Comparison of ENCODE assay signal across 17 cellular contexts in the genomic region with DNA sequence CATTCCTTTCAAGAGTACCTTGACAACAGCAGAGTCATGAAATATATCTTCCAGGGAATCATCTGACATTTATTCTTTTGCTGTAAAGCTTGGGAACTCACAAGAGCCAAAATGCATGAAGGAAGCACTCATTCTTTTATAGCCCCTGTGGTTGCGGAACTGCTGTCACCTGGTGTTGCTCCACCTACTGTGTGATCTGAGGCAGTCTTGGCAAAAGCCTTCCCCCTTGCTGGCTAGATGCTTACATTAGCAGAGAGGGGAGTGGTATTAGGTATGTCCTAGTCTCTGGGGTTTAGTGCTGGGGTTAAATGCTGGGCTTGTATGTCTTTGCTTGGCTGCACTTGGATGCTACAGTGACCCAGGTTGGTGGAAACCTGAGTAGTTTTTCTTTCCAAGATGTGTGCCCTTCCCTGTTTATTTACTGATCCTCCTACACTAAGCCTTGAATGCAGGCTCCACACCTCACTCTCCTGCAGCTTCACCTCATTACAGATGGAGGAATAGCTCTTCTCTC.
"Had no signal": no experiment of that assay in that cellular context is flagged by ENCODE, and none has a peak within 500 bp of the region (broad histone marks: within the 10 kb centered on the region; RNA-seq: fewer than 3 reads in every experiment).

No MANE protein-coding gene starts in this region.

- H3K36me3 ChIP-seq: neural progenitor cell, pancreas, suprapubic skin, upper lobe of left lung had no signal

- DNase-seq: activated CD4-positive, alpha-beta T cell treated with anti-CD3 and anti-CD28 coated beads, Interleukin-2, amount 50 U/mL, for 48 hours; activated effector memory CD4-positive, alpha-beta T cell treated with Interleukin-2 at 50 U/mL for 16 hours; activated T-cell treated with anti-CD3 and anti-CD28 coated beads, Interleukin-2, amount 50 U/mL, for 4 hours; amniotic stem cell; central memory CD4-positive, alpha-beta T cell; heart left ventricle; pancreas; stimulated activated CD4-positive, alpha-beta T cell treated with anti-CD3 and anti-CD28 coated beads, Interleukin-4, amount 100 ng/mL, for 4 hours; stimulated activated naive CD8-positive, alpha-beta T cell treated with anti-CD3 and anti-CD28 coated beads, Interleukin-15, Interleukin-2, amounts not matched to agents 100 U/mL and 50 U/mL, for 24 hours; T-helper 1 cell; upper lobe of left lung had no signal

- H2AFZ ChIP-seq: neural progenitor cell had no signal

- H3K9ac ChIP-seq: neural progenitor cell had no signal

- H3K27ac ChIP-seq: coronary artery, heart left ventricle, neural progenitor cell, pancreas, suprapubic skin, upper lobe of left lung, VCaP had no signal

- H3K9me3 ChIP-seq: heart left ventricle, pancreas, suprapubic skin, upper lobe of left lung had no signal

- H3K4me1 ChIP-seq: upper lobe of left lung had no signal

- H3K4me2 ChIP-seq: neural progenitor cell had no signal

- H3K27me3 ChIP-seq: heart left ventricle, neural progenitor cell, pancreas, suprapubic skin, upper lobe of left lung had no signal

- ATAC-seq: activated T-cell treated with anti-CD3 and anti-CD28 coated beads, Interleukin-2, amount 50 U/mL, for 4 hours; heart left ventricle; left lobe of liver; pancreas; SK-N-SH treated with all-trans-retinoic acid at 6 μM for 48 hours; stimulated activated naive CD8-positive, alpha-beta T cell treated with anti-CD3 and anti-CD28 coated beads, Interleukin-15, Interleukin-2, amounts not matched to agents 100 U/mL and 50 U/mL, for 24 hours had no signal

- H3K4me3 ChIP-seq: coronary artery, heart left ventricle, neural progenitor cell, pancreas, suprapubic skin, upper lobe of left lung had no signal
